Comparison of ENCODE assay signal across 32 cellular contexts in genomic region chr7:101676956-101677355, GRCh38. TPM values are rescaled to one million over a fixed set of nuclear protein-coding genes. Genes with fewer than 3 reads are reported as not detected.
A peak's percentile ranks its signal among the peaks of the same experiment; 100 is the strongest.
DNase-seq lines count a peak whose midpoint lies in the region; ATAC-seq and TF ChIP-seq lines count a peak whose summit lies in the region.
"Had no signal": no experiment of that assay in that cellular context is flagged by ENCODE, and none has a peak within 500 bp of the region (broad histone marks: within the 10 kb centered on the region; RNA-seq: fewer than 3 reads in every experiment).

No MANE protein-coding gene starts in this region.

- no peak overlapping the region for H2BK12ac ChIP-seq in H9 (ENCODE audit: insufficient read length, low read depth, low read length)

- no peak overlapping the region for H3K18ac ChIP-seq in H9 (ENCODE audit: insufficient read length, low read depth, low read length)

- no peak overlapping the region for H2AFZ ChIP-seq in H9 (ENCODE audit: low read length)

- no CpG with 5 or more reads among the region's 6 CpGs for WGBS in H9 (ENCODE audit: extremely low coverage, insufficient read length, low lambda C conversion rate)

- no peak overlapping the region for H2BK5ac ChIP-seq in H9 (ENCODE audit: insufficient read length, low read length)

- no peak overlapping the region for H3K56ac ChIP-seq in H9 (ENCODE audit: insufficient read length, low read depth, low read length)

- no peak overlapping the region for H2AK5ac ChIP-seq in H9 (ENCODE audit: insufficient read length, low read length)

- POLR2A ChIA-PET in activated CD8-positive, alpha-beta T cell treated with anti-CD3 and anti-CD28 coated beads, Interleukin-2, amount 10 ng/mL, durations not matched to agents 7 days and 5 days (lab: Charles Lee), result no interaction called here

- no peaks in the 10 kb centered on the region; a peak in 1 of 5 replicates for H3K9me3 Mint-ChIP-seq in H9
- no peaks in the 10 kb centered on the region for H3K9me3 Mint-ChIP-seq in activated CD8-positive, alpha-beta T cell treated with anti-CD3 and anti-CD28 coated beads, Interleukin-2, amount 10 ng/mL, durations not matched to agents 7 days and 5 days (ENCODE audit: insufficient read depth)
- H3K9me3 Mint-ChIP-seq: activated naive CD8-positive, alpha-beta T cell treated with anti-CD3 and anti-CD28 coated beads, Interleukin-2, amount 10 ng/mL, durations not matched to agents 7 days and 5 days; activated T-cell treated with anti-CD3 and anti-CD28 coated beads, Interleukin-2, amount 50 U/mL, for 4 hours; natural killer cell treated with Interleukin-12 subunit alpha and Interleukin-12 subunit beta and Interleukin-15 and Interleukin-18, amount 100 ng/mL, for 72 hours had no signal

- H4K8ac ChIP-seq in H9 (replicated peaks; ENCODE audit: insufficient read length, low read depth, low read length), result no peak overlapping the region

- no peak overlapping the region for H3K4me2 ChIP-seq in H9 (ENCODE audit: insufficient read depth, insufficient read length, low read length)

- H3K27me3 ChIP-seq in H9 (ENCODE audit: insufficient read depth, low read length), result no peaks in the 10 kb centered on the region
- H3K27me3 ChIP-seq: BLaER1 treated with 17β-estradiol and CSF1 and Interleukin-3, amounts not matched to agents 10 nM and 100 nM; gastroesophageal sphincter; ovary; SJSA1; upper lobe of left lung had no signal

- DNase-seq in H9, result no peak
- DNase-seq in MV-4-11 (lab: John Stamatoyannopoulos, UW), result peak; percentile 23
- peak; percentile 81 for DNase-seq in NCI-H774 (lab: John Stamatoyannopoulos, UW)
- no peak for DNase-seq in left colon
- no peak for DNase-seq in GM20000 (ENCODE audit: low spot score)
- DNase-seq in activated CD8-positive, alpha-beta T cell treated with anti-CD3 and anti-CD28 coated beads, Interleukin-2, amount 10 ng/mL, durations not matched to agents 7 days and 5 days, result no peak
- DNase-seq: activated CD8-positive, alpha-beta memory T cell treated with anti-CD3 and anti-CD28 coated beads, Interleukin-2, amount 10 ng/mL, durations not matched to agents 7 days and 5 days; activated gamma-delta T cell treated with Interleukin-2 at 50 U/mL for 16 hours; activated naive CD8-positive, alpha-beta T cell treated with anti-CD3 and anti-CD28 coated beads, Interleukin-2, amount 10 ng/mL, durations not matched to agents 7 days and 5 days; activated T-cell treated with anti-CD3 and anti-CD28 coated beads, Interleukin-2, amount 50 U/mL, for 4 hours; aorta; left cardiac atrium; NCI-H1417 treated with DMSO at 0.1 percent for 48 hours; NCI-H2171 treated with DMSO at 0.1 percent for 48 hours; NCI-H524 treated with DMSO at 0.1 percent for 48 hours; ovary; stimulated activated naive B cell treated with anti-CD40 and anti-IgM and Interleukin-4, amounts not matched to agents 10 μg/mL and 1 μg/mL and 100 μg/mL, for 72 hours; substantia nigra; T-cell; upper lobe of left lung had no signal

- H3K14ac ChIP-seq in H9 (ENCODE audit: insufficient read depth, low read length), result no peak overlapping the region

- peaks cover 11 to 22% of the 10 kb centered on the region in 2 experiments for H3K4me1 Mint-ChIP-seq in H9
- no peaks in the 10 kb centered on the region for H3K4me1 Mint-ChIP-seq in activated CD8-positive, alpha-beta T cell treated with anti-CD3 and anti-CD28 coated beads, Interleukin-2, amount 10 ng/mL, durations not matched to agents 7 days and 5 days (ENCODE audit: low read depth)
- H3K4me1 Mint-ChIP-seq: activated CD8-positive, alpha-beta memory T cell treated with anti-CD3 and anti-CD28 coated beads, Interleukin-2, amount 10 ng/mL, durations not matched to agents 7 days and 5 days; activated naive CD8-positive, alpha-beta T cell treated with anti-CD3 and anti-CD28 coated beads, Interleukin-2, amount 10 ng/mL, durations not matched to agents 7 days and 5 days; IgD-negative memory B cell; stimulated activated naive B cell treated with anti-CD40 and anti-IgM and Interleukin-4, amounts not matched to agents 10 μg/mL and 1 μg/mL and 100 μg/mL, for 72 hours; T-cell had no signal

- H4K5ac ChIP-seq in H9 (ENCODE audit: insufficient read length, low read depth, low read length), result no peak overlapping the region

- no peak overlapping the region for H3K27ac ChIP-seq in H9 (ENCODE audit: insufficient read length, low read depth, low read length)
- H3K27ac ChIP-seq: gastroesophageal sphincter, ovary, SJSA1, upper lobe of left lung had no signal

- no peaks in the 10 kb centered on the region for H3K23me2 ChIP-seq in H9 (ENCODE audit: insufficient read length, low read depth, low read length, poor library complexity, severe bottlenecking)

- H3K4ac ChIP-seq in H9 (ENCODE audit: low read depth, low read length), result no peak overlapping the region

- no peak overlapping the region for H3K23ac ChIP-seq in H9 (ENCODE audit: insufficient read length, low read depth, low read length)

- H3K79me2 ChIP-seq in H9 (ENCODE audit: insufficient read depth, low read length), result no peaks in the 10 kb centered on the region

- H3K36me3 Mint-ChIP-seq in H9 (ENCODE audit: insufficient read depth in 1 of 3, low read depth in 3 of 3), result no peaks in the 10 kb centered on the region; a peak in 1 of 7 replicates
- H3K36me3 Mint-ChIP-seq in activated CD8-positive, alpha-beta T cell treated with anti-CD3 and anti-CD28 coated beads, Interleukin-2, amount 10 ng/mL, durations not matched to agents 7 days and 5 days (ENCODE audit: low read depth), result no peaks in the 10 kb centered on the region
- H3K36me3 Mint-ChIP-seq: activated CD8-positive, alpha-beta memory T cell treated with anti-CD3 and anti-CD28 coated beads, Interleukin-2, amount 10 ng/mL, durations not matched to agents 7 days and 5 days; activated naive CD8-positive, alpha-beta T cell treated with anti-CD3 and anti-CD28 coated beads, Interleukin-2, amount 10 ng/mL, durations not matched to agents 7 days and 5 days; IgD-negative memory B cell; natural killer cell treated with Interleukin-12 subunit alpha and Interleukin-12 subunit beta and Interleukin-15 and Interleukin-18, amount 100 ng/mL, for 72 hours; stimulated activated naive B cell treated with anti-CD40 and anti-IgM and Interleukin-4, amounts not matched to agents 10 μg/mL and 1 μg/mL and 100 μg/mL, for 72 hours; T-cell had no signal

- H3T11ph ChIP-seq in H9 (ENCODE audit: low read length), result no peak overlapping the region

- no peaks in the 10 kb centered on the region; the same call in 1 of the 2 replicates for H3K4me1 ChIP-seq in H9 (ENCODE audit: insufficient read depth, low read length)

- H3K79me1 ChIP-seq in H9 (ENCODE audit: insufficient read depth, low read depth, low read length, poor library complexity, severe bottlenecking), result no peaks in the 10 kb centered on the region

- CTCF ChIA-PET in activated CD8-positive, alpha-beta T cell treated with anti-CD3 and anti-CD28 coated beads, Interleukin-2, amount 10 ng/mL, durations not matched to agents 7 days and 5 days (lab: Charles Lee), result no interaction called here

- peak overlapping the region in 1 of 2 experiments; percentile 25; a peak in 2 of 5 replicates for H3K4me3 Mint-ChIP-seq in H9
- no peak overlapping the region for H3K4me3 Mint-ChIP-seq in activated CD8-positive, alpha-beta T cell treated with anti-CD3 and anti-CD28 coated beads, Interleukin-2, amount 10 ng/mL, durations not matched to agents 7 days and 5 days
- H3K4me3 Mint-ChIP-seq: activated CD8-positive, alpha-beta memory T cell treated with anti-CD3 and anti-CD28 coated beads, Interleukin-2, amount 10 ng/mL, durations not matched to agents 7 days and 5 days; activated naive CD8-positive, alpha-beta T cell treated with anti-CD3 and anti-CD28 coated beads, Interleukin-2, amount 10 ng/mL, durations not matched to agents 7 days and 5 days; activated T-cell treated with anti-CD3 and anti-CD28 coated beads, Interleukin-2, amount 50 U/mL, for 4 hours; IgD-negative memory B cell; natural killer cell treated with Interleukin-12 subunit alpha and Interleukin-12 subunit beta and Interleukin-15 and Interleukin-18, amount 100 ng/mL, for 72 hours; stimulated activated naive B cell treated with anti-CD40 and anti-IgM and Interleukin-4, amounts not matched to agents 10 μg/mL and 1 μg/mL and 100 μg/mL, for 72 hours; T-cell had no signal

- H2BK120ac ChIP-seq in H9 (ENCODE audit: low read depth, low read length, poor library complexity, severe bottlenecking), result no peak overlapping the region

- no peak for TF ChIP-seq CTCF in H9 (conservative IDR thresholded peaks at IDR 0.05)
- no peak for TF ChIP-seq CTCF in GM20000 (IDR thresholded peaks at IDR 0.05; ENCODE audit: extremely low read depth, missing control alignments)

- intact Hi-C loops in left colon (cut with DNase I, micrococcal nuclease), result no loop called here

- no peak overlapping the region for H4K91ac ChIP-seq in H9 (ENCODE audit: insufficient read length, low read depth, low read length)

- H3K9ac ChIP-seq in H9 (ENCODE audit: extremely low read depth, insufficient read length, low read length), result no peak overlapping the region
- H3K9ac ChIP-seq: BLaER1 treated with 17β-estradiol and CSF1 and Interleukin-3, amounts not matched to agents 10 nM and 100 nM had no signal

- H3K27ac Mint-ChIP-seq in H9, result peak overlapping the region in 2 of 3 experiments; percentile 23 to 70; a peak in 2 of 7 replicates
- H3K27ac Mint-ChIP-seq in activated CD8-positive, alpha-beta T cell treated with anti-CD3 and anti-CD28 coated beads, Interleukin-2, amount 10 ng/mL, durations not matched to agents 7 days and 5 days, result no peak overlapping the region
- H3K27ac Mint-ChIP-seq: activated CD8-positive, alpha-beta memory T cell treated with anti-CD3 and anti-CD28 coated beads, Interleukin-2, amount 10 ng/mL, durations not matched to agents 7 days and 5 days; activated naive CD8-positive, alpha-beta T cell treated with anti-CD3 and anti-CD28 coated beads, Interleukin-2, amount 10 ng/mL, durations not matched to agents 7 days and 5 days; IgD-negative memory B cell; natural killer cell treated with Interleukin-12 subunit alpha and Interleukin-12 subunit beta and Interleukin-15 and Interleukin-18, amount 100 ng/mL, for 72 hours; stimulated activated naive B cell treated with anti-CD40 and anti-IgM and Interleukin-4, amounts not matched to agents 10 μg/mL and 1 μg/mL and 100 μg/mL, for 72 hours; T-cell had no signal

- ATAC-seq in left colon (peak; percentile 32), HG02642 (IDR thresholded peaks at IDR 0.05; ENCODE audit: poor library complexity, unreplicated experiment) (no peak)
- no peak for ATAC-seq in activated CD8-positive, alpha-beta T cell treated with anti-CD3 and anti-CD28 coated beads, Interleukin-2, amount 10 ng/mL, durations not matched to agents 7 days and 5 days
- ATAC-seq: activated CD8-positive, alpha-beta memory T cell treated with anti-CD3 and anti-CD28 coated beads, Interleukin-2, amount 10 ng/mL, durations not matched to agents 7 days and 5 days; activated T-cell treated with anti-CD3 and anti-CD28 coated beads, Interleukin-2, amount 50 U/mL, for 4 hours; gastroesophageal sphincter; left cardiac atrium; natural killer cell treated with Interleukin-12 subunit alpha and Interleukin-12 subunit beta and Interleukin-15 and Interleukin-18, amount 100 ng/mL, for 72 hours; stimulated activated naive B cell treated with anti-CD40 and anti-IgM and Interleukin-4, amounts not matched to agents 10 μg/mL and 1 μg/mL and 100 μg/mL, for 72 hours; T-cell had no signal

- H3K9me3 ChIP-seq in H9 (ENCODE audit: control insufficient read depth, low read depth, low read length), result no peaks in the 10 kb centered on the region
- H3K9me3 ChIP-seq: ovary had no signal

- H2BK15ac ChIP-seq in H9 (ENCODE audit: low read depth, low read length), result no peak overlapping the region

- H3K27me3 Mint-ChIP-seq in H9 (ENCODE audit: low read depth), result peaks cover 2% of the 10 kb centered on the region; the same call in 1 of the 2 replicates
- no peaks in the 10 kb centered on the region for H3K27me3 Mint-ChIP-seq in activated CD8-positive, alpha-beta T cell treated with anti-CD3 and anti-CD28 coated beads, Interleukin-2, amount 10 ng/mL, durations not matched to agents 7 days and 5 days (ENCODE audit: low read depth)
- H3K27me3 Mint-ChIP-seq: activated CD8-positive, alpha-beta memory T cell treated with anti-CD3 and anti-CD28 coated beads, Interleukin-2, amount 10 ng/mL, durations not matched to agents 7 days and 5 days; activated naive CD8-positive, alpha-beta T cell treated with anti-CD3 and anti-CD28 coated beads, Interleukin-2, amount 10 ng/mL, durations not matched to agents 7 days and 5 days; IgD-negative memory B cell; natural killer cell treated with Interleukin-12 subunit alpha and Interleukin-12 subunit beta and Interleukin-15 and Interleukin-18, amount 100 ng/mL, for 72 hours; T-cell had no signal

- H2BK20ac ChIP-seq in H9 (ENCODE audit: low read depth, low read length, poor library complexity, severe bottlenecking), result no peak overlapping the region

- no peaks in the 10 kb centered on the region for H4K20me1 ChIP-seq in H9 (ENCODE audit: control insufficient read depth, insufficient read depth, insufficient read length)
- H4K20me1 ChIP-seq: BLaER1 treated with 17β-estradiol and CSF1 and Interleukin-3, amounts not matched to agents 10 nM and 100 nM had no signal

RNA-seq across cellular contexts. Expression of gene MYL10, which starts 47.9 kb away (rescaled TPM):
- total RNA-seq in H9 (2021), result 0.50 TPM in 1 of 2 replicates, not detected in the other
- total RNA-seq in left colon, result not detected
- total RNA-seq in activated CD8-positive, alpha-beta T cell treated with anti-CD3 and anti-CD28 coated beads, Interleukin-2, amount 10 ng/mL, durations not matched to agents 7 days and 5 days, result not detected
- total RNA-seq: activated CD8-positive, alpha-beta memory T cell treated with anti-CD3 and anti-CD28 coated beads, Interleukin-2, amount 10 ng/mL, durations not matched to agents 7 days and 5 days; activated naive CD8-positive, alpha-beta T cell treated with anti-CD3 and anti-CD28 coated beads, Interleukin-2, amount 10 ng/mL, durations not matched to agents 7 days and 5 days; activated T-cell treated with anti-CD3 and anti-CD28 coated beads, Interleukin-2, amount 50 U/mL, for 4 hours; aorta; gastroesophageal sphincter; HT-29; left cardiac atrium; lung microvascular endothelial cell; M059J; mononuclear cell; natural killer cell treated with Interleukin-12 subunit alpha and Interleukin-12 subunit beta and Interleukin-15 and Interleukin-18, amount 100 ng/mL, for 72 hours; OCI-LY7; ovary; renal cortical epithelial cell; SJSA1; T-cell; upper lobe of left lung had no signal

Comparison
In these comparisons a context has a peak if more than half of its experiments do, and no peak if none do; other contexts are left out.
1. DNase-seq: peak in MV-4-11 (single experiment) and NCI-H774 (single experiment); none in H9 (single experiment), left colon (0 of 2), GM20000 (single experiment) and activated CD8-positive, alpha-beta T cell treated with anti-CD3 and anti-CD28 coated beads, Interleukin-2, amount 10 ng/mL, durations not matched to agents 7 days and 5 days (single experiment).